12 cellular contexts compared by ENCODE assay signal in the genomic region with DNA sequence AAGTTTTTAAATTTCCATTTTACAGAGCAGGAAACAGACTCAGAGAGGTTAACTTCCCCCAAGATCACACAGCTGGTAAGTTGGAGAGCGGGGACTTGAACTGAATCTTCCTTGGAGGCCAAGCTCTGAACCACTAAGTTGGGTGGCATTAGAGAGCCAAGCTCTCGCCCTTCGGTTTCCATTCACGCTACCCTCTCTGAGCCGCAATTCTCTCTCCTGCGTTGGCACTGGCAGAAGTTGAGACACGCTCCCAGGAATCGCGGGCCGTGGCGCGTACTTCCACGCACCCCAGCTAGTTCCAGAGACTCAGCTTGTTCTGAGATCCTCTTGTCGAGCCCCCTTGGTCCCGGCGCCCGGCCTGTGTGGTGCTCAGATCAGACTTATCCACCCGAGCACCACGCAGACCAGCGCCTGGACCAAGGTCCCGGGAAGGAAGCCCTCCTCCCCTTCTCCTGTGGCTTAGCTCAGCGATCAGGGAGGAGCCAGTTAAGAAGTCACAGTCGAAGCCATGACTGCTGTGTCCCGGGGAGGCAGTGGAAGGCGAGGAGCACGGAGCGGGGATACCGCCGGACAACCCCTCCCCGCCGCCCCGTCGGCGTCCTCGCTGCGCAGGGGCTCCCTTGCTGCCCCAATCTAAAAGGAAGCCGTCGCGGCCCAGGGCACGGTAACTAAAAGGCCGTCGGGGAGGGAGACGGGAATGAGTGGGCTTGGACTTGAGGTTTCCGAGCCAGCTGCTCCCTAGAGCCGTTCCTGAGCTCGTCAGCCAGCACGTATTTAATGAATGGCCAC. TPM values are rescaled to one million over a fixed set of nuclear protein-coding genes. Genes with fewer than 3 reads are reported as not detected.
DNase-seq lines count a peak whose midpoint lies in the region; ATAC-seq lines count a peak whose summit lies in the region.
"Had no signal": no experiment of that assay in that cellular context is flagged by ENCODE, and none has a peak within 500 bp of the region (broad histone marks: within the 10 kb centered on the region; RNA-seq: fewer than 3 reads in every experiment).

No MANE protein-coding gene starts in this region.

- H3K4me3 Mint-ChIP-seq in activated naive CD8-positive, alpha-beta T cell: peak overlapping the region; percentile 69
- no peak overlapping the region for H3K4me3 Mint-ChIP-seq in activated naive CD8-positive, alpha-beta T cell treated with anti-CD3 and anti-CD28 coated beads for 36 hours
- peak overlapping the region; percentile 36 for H3K4me3 Mint-ChIP-seq in activated T-cell treated with anti-CD3 and anti-CD28 coated beads, Interleukin-2, amount 50 U/mL, for 24 hours
- H3K4me3 Mint-ChIP-seq in stimulated activated naive CD8-positive, alpha-beta T cell treated with anti-CD3 and anti-CD28 coated beads, Interleukin-15, amount 100 ng/mL, for 72 hours: peak overlapping the region; percentile 26 to 73

- no peak for ATAC-seq in stimulated activated naive CD8-positive, alpha-beta T cell treated with anti-CD3 and anti-CD28 coated beads, Interleukin-15, amount 100 ng/mL, for 72 hours

- peaks cover 53% of the 10 kb centered on the region for H3K27me3 Mint-ChIP-seq in activated naive CD8-positive, alpha-beta T cell
- peaks cover 93% of the 10 kb centered on the region for H3K27me3 Mint-ChIP-seq in activated naive CD8-positive, alpha-beta T cell treated with anti-CD3 and anti-CD28 coated beads for 36 hours
- peaks cover 90% of the 10 kb centered on the region for H3K27me3 Mint-ChIP-seq in activated T-cell treated with anti-CD3 and anti-CD28 coated beads, Interleukin-2, amount 50 U/mL, for 24 hours
- peaks cover 100% of the 10 kb centered on the region for H3K27me3 Mint-ChIP-seq in stimulated activated naive CD8-positive, alpha-beta T cell treated with anti-CD3 and anti-CD28 coated beads, Interleukin-15, amount 100 ng/mL, for 72 hours

- H3K9me3 Mint-ChIP-seq in activated naive CD8-positive, alpha-beta T cell (ENCODE audit: low read depth): no peaks in the 10 kb centered on the region
- no peaks in the 10 kb centered on the region for H3K9me3 Mint-ChIP-seq in activated naive CD8-positive, alpha-beta T cell treated with anti-CD3 and anti-CD28 coated beads for 36 hours
- H3K9me3 Mint-ChIP-seq in activated T-cell treated with anti-CD3 and anti-CD28 coated beads, Interleukin-2, amount 50 U/mL, for 24 hours: no peaks in the 10 kb centered on the region
- no peaks in the 10 kb centered on the region for H3K9me3 Mint-ChIP-seq in stimulated activated naive CD8-positive, alpha-beta T cell treated with anti-CD3 and anti-CD28 coated beads, Interleukin-15, amount 100 ng/mL, for 72 hours

- H3K27ac Mint-ChIP-seq in activated naive CD8-positive, alpha-beta T cell: no peak overlapping the region
- H3K27ac Mint-ChIP-seq in activated naive CD8-positive, alpha-beta T cell treated with anti-CD3 and anti-CD28 coated beads for 36 hours: no peak overlapping the region
- H3K27ac Mint-ChIP-seq in activated T-cell treated with anti-CD3 and anti-CD28 coated beads, Interleukin-2, amount 50 U/mL, for 24 hours: no peak overlapping the region
- H3K27ac Mint-ChIP-seq in stimulated activated naive CD8-positive, alpha-beta T cell treated with anti-CD3 and anti-CD28 coated beads, Interleukin-15, amount 100 ng/mL, for 72 hours: no peak overlapping the region

- DNase-seq in activated naive CD8-positive, alpha-beta T cell treated with anti-CD3 and anti-CD28 coated beads for 36 hours: no peak
- no peak for DNase-seq in activated T-cell treated with anti-CD3 and anti-CD28 coated beads, Interleukin-2, amount 50 U/mL, for 24 hours
- no peak for DNase-seq in stimulated activated naive CD8-positive, alpha-beta T cell treated with anti-CD3 and anti-CD28 coated beads, Interleukin-15, amount 100 ng/mL, for 72 hours
- no peak for DNase-seq in NCI-H226
- DNase-seq in NCI-H2171 treated with DMSO at 0.1 percent for 48 hours (lab: John Stamatoyannopoulos, UW): no peak
- DNase-seq in NCI-H1048 (lab: John Stamatoyannopoulos, UW): no peak
- DNase-seq: AML-193 had no signal

- H3K9me3 ChIP-seq in iPS-18c (ENCODE audit: control insufficient read depth, insufficient read depth, low read length): no peaks in the 10 kb centered on the region
- H3K9me3 ChIP-seq: SJSA1 had no signal

- peaks cover 35% of the 10 kb centered on the region for H3K4me1 Mint-ChIP-seq in activated naive CD8-positive, alpha-beta T cell (ENCODE audit: low read depth)
- peaks cover 38% of the 10 kb centered on the region for H3K4me1 Mint-ChIP-seq in activated naive CD8-positive, alpha-beta T cell treated with anti-CD3 and anti-CD28 coated beads for 36 hours
- H3K4me1 Mint-ChIP-seq in activated T-cell treated with anti-CD3 and anti-CD28 coated beads, Interleukin-2, amount 50 U/mL, for 24 hours (ENCODE audit: low read depth): peaks cover 40% of the 10 kb centered on the region
- H3K4me1 Mint-ChIP-seq in stimulated activated naive CD8-positive, alpha-beta T cell treated with anti-CD3 and anti-CD28 coated beads, Interleukin-15, amount 100 ng/mL, for 72 hours: peaks cover 75% of the 10 kb centered on the region

- H3K4me3 ChIP-seq in iPS-18c (ENCODE audit: insufficient read depth, low read depth, low read length): peak overlapping the region; percentile 61
- H3K4me3 ChIP-seq: SJSA1 had no signal

- no peaks in the 10 kb centered on the region for H3K36me3 Mint-ChIP-seq in activated naive CD8-positive, alpha-beta T cell
- no peaks in the 10 kb centered on the region for H3K36me3 Mint-ChIP-seq in activated naive CD8-positive, alpha-beta T cell treated with anti-CD3 and anti-CD28 coated beads for 36 hours
- H3K36me3 Mint-ChIP-seq in activated T-cell treated with anti-CD3 and anti-CD28 coated beads, Interleukin-2, amount 50 U/mL, for 24 hours (ENCODE audit: low read depth): no peaks in the 10 kb centered on the region

RNA-seq across cellular contexts. Expression of a gene that starts 29.5 kb away (rescaled TPM):
- total RNA-seq in activated naive CD8-positive, alpha-beta T cell treated with anti-CD3 and anti-CD28 coated beads for 36 hours: not detected
- total RNA-seq: fibroblast of villous mesenchyme, pulmonary artery endothelial cell, SJSA1 had no signal

RNA-seq across cellular contexts. Expression of a gene that starts 29.7 kb away (rescaled TPM):
- not detected for total RNA-seq in activated naive CD8-positive, alpha-beta T cell treated with anti-CD3 and anti-CD28 coated beads for 36 hours
- total RNA-seq: fibroblast of villous mesenchyme, pulmonary artery endothelial cell, SJSA1 had no signal
